Comparison of ENCODE assay signal across 23 cellular contexts in genomic region chr14:58313699-58314098, GRCh38. TPM values are rescaled to one million over a fixed set of nuclear protein-coding genes. Genes with fewer than 3 reads are reported as not detected.
DNase-seq lines count a peak whose midpoint lies in the region; ATAC-seq, FAIRE-seq and TF ChIP-seq lines count a peak whose summit lies in the region.
"Had no signal": no experiment of that assay in that cellular context is flagged by ENCODE, and none has a peak within 500 bp of the region (broad histone marks: within the 10 kb centered on the region; RNA-seq: fewer than 3 reads in every experiment).

No MANE protein-coding gene starts in this region.

- H3K27me3 ChIP-seq in right lobe of liver (no peaks in the 10 kb centered on the region), HepG2 (ENCODE audit: control insufficient read depth in 1 of 2, insufficient read depth in 2 of 2, low read length in 2 of 2) (no peaks in the 10 kb centered on the region), neuronal stem cell (ENCODE audit: control insufficient read depth in 3 of 3, insufficient read depth in 3 of 3, low read depth in 1 of 3, low read length in 3 of 3) (no peaks in the 10 kb centered on the region)
- H3K27me3 ChIP-seq: BE2C had no signal

- H3K36me3 Mint-ChIP-seq in naive thymus-derived CD8-positive, alpha-beta T cell = peaks cover 5 to 65% (median 19%) of the 10 kb centered on the region in 3 donors

- H3K9ac ChIP-seq in HepG2 (ENCODE audit: insufficient read depth, low read depth, low read length) (no peak overlapping the region), neuronal stem cell (ENCODE audit: low read depth, low read length, poor library complexity) (no peak overlapping the region)

- in situ Hi-C loops in HepG2 (cut with HindIII; ENCODE audit: extremely low pct_ligation_motif_present, low pct_unique_long_range_greater_than_20kb) = no loop called here

- no peaks in the 10 kb centered on the region for H3K9me3 Mint-ChIP-seq in naive thymus-derived CD8-positive, alpha-beta T cell

- WGBS in right lobe of liver (ENCODE audit: insufficient coverage, low coverage, low lambda C conversion rate, missing lambda C conversion rate) = 67% methylated on average over 1 of the region's 1 CpG
- 88% methylated on average over 1 of the region's 1 CpG for WGBS in HepG2 (ENCODE audit: low lambda C conversion rate)
- WGBS in neuronal stem cell (ENCODE audit: extremely low coverage in 2 of 2, insufficient read length in 2 of 2, insufficient replicate concordance in 1 of 2), 2 donors = no CpG with 5 or more reads among the region's 1 CpG

- TF ChIP-seq CTCF in right lobe of liver (IDR thresholded peaks at IDR 0.05) (no peak), HepG2 (CRISPR knock-in tag; IDR thresholded peaks at IDR 0.05) (no peak)

- H3K27ac Mint-ChIP-seq in naive thymus-derived CD8-positive, alpha-beta T cell = peak overlapping the region in 7 of 10 donors; percentile 25 to 71 (median 35)

- H2AK5ac ChIP-seq in neuronal stem cell (ENCODE audit: low read depth, low read length) = no peak overlapping the region

- H3K14ac ChIP-seq in neuronal stem cell (ENCODE audit: low read length) = no peak overlapping the region

- FAIRE-seq in HepG2 (lab: Jason Lieb, UNC) = no peak
- FAIRE-seq: G401.6, GM12892, H1 had no signal

- H3K27me3 Mint-ChIP-seq in naive thymus-derived CD8-positive, alpha-beta T cell = no peaks in the 10 kb centered on the region

- no peaks in the 10 kb centered on the region for H3K79me1 ChIP-seq in neuronal stem cell (ENCODE audit: low read depth, low read length)

- no peak overlapping the region for H4K8ac ChIP-seq in neuronal stem cell (ENCODE audit: low read depth, low read length)

- no peak overlapping the region for H2BK15ac ChIP-seq in neuronal stem cell (ENCODE audit: low read length)

- no peak overlapping the region for H3K18ac ChIP-seq in neuronal stem cell (ENCODE audit: low read length)

- no peak overlapping the region for H2BK12ac ChIP-seq in neuronal stem cell (ENCODE audit: low read length)

- H2BK5ac ChIP-seq in neuronal stem cell (ENCODE audit: low read length) = no peak overlapping the region

- H3K36me3 ChIP-seq in right lobe of liver = peaks cover 0 to 36% (median 17%) of the 10 kb centered on the region in 4 donors
- H3K36me3 ChIP-seq in HepG2 (replicated peaks in 1 of 2; ENCODE audit: control insufficient read depth in 1 of 2, insufficient read depth in 2 of 2, low read length in 2 of 2) = peaks cover 1 to 36% of the 10 kb centered on the region in 2 experiments; a peak in 4 of 5 replicates
- peaks cover 2 to 79% of the 10 kb centered on the region in 2 donors for H3K36me3 ChIP-seq in neuronal stem cell (replicated peaks in 1 of 2; ENCODE audit: control insufficient read depth in 2 of 2, insufficient read depth in 2 of 2, low read length in 2 of 2)
- H3K36me3 ChIP-seq: BE2C had no signal

- H3K4me2 ChIP-seq in HepG2 (ENCODE audit: low read depth, low read length) (no peak overlapping the region), neuronal stem cell (ENCODE audit: insufficient read depth, low read length, poor library complexity, severe bottlenecking) (no peak overlapping the region)
- H3K4me2 ChIP-seq: PC-9 had no signal

- H3K27ac ChIP-seq in right lobe of liver = no peak overlapping the region
- no peak overlapping the region for H3K27ac ChIP-seq in HepG2 (ENCODE audit: extremely low read length, insufficient read depth, low read length)
- no peak overlapping the region for H3K27ac ChIP-seq in neuronal stem cell (replicated peaks; ENCODE audit: low read length)
- H3K27ac ChIP-seq: PC-9, SK-N-MC had no signal

- peaks cover 7 to 15% (median 9%) of the 10 kb centered on the region in 4 donors for H3K4me1 Mint-ChIP-seq in naive thymus-derived CD8-positive, alpha-beta T cell

- CTCF ChIA-PET in HepG2 (lab: Yijun Ruan, JAX; ENCODE audit: low intra/inter-chr PET ratio, low total read pairs) = no interaction called here

- TF ChIP-seq RAD21 in HepG2 (CRISPR knock-in tag; IDR thresholded peaks at IDR 0.05) = no peak

- TF ChIP-seq POLR2A in right lobe of liver (IDR thresholded peaks at IDR 0.05) (no peak), HepG2 (IDR thresholded peaks at IDR 0.05; ENCODE audit: insufficient read depth in 1 of 2, low read depth in 2 of 2, low read length in 2 of 2) (no peak)

- no peak overlapping the region for H4K91ac ChIP-seq in neuronal stem cell (ENCODE audit: low read depth, low read length, poor library complexity)

- BruUV-seq in HepG2 (replicated peaks; lab: Mats Ljungman, UMichigan) = no TSS peak

- no peak overlapping the region for H3K4me3 Mint-ChIP-seq in naive thymus-derived CD8-positive, alpha-beta T cell

- intact Hi-C loops in right lobe of liver (cut with DNase I) (no loop called here), HepG2 (cut with micrococcal nuclease; ENCODE audit: unreplicated experiment) (no loop called here)

- no peak overlapping the region for H3K4me3 ChIP-seq in right lobe of liver
- H3K4me3 ChIP-seq in HepG2 (replicated peaks in 1 of 3; ENCODE audit: insufficient read depth in 1 of 3, low read depth in 2 of 3, low read length in 3 of 3) = no peak overlapping the region
- H3K4me3 ChIP-seq in neuronal stem cell (ENCODE audit: low read length in 2 of 2) = no peak overlapping the region
- H3K4me3 ChIP-seq: PC-9, SK-N-MC had no signal

- POLR2A ChIA-PET in HepG2 (lab: Yijun Ruan, JAX) = interaction anchor here (3.3 kb wide), 1 partner anchor 16 kb away, joined by 10 read pairs; the partner anchor contains the start of gene ARID4A
- POLR2A ChIA-PET in naive thymus-derived CD8-positive, alpha-beta T cell (lab: Charles Lee) = interaction anchor here (1.0 to 1.9 kb wide), 3 partner anchors 15 to 114 kb away, joined by 3 to 15 read pairs (median 3); partner anchors contain the start of genes ARID4A and KIAA0586

- no peak overlapping the region for H3K23ac ChIP-seq in neuronal stem cell (ENCODE audit: low read depth, low read length, poor library complexity)

- H3K4me1 ChIP-seq in right lobe of liver (no peaks in the 10 kb centered on the region), HepG2 (ENCODE audit: insufficient read depth, low read length) (no peaks in the 10 kb centered on the region), neuronal stem cell (ENCODE audit: control insufficient read depth in 2 of 2, insufficient read depth in 1 of 2, low read depth in 1 of 2, low read length in 2 of 2) (no peaks in the 10 kb centered on the region)
- H3K4me1 ChIP-seq: BE2C, Caco-2 had no signal

- H2AFZ ChIP-seq in HepG2 (ENCODE audit: low read length) (no peak overlapping the region), neuronal stem cell (ENCODE audit: low read length) (no peak overlapping the region)
- H2AFZ ChIP-seq: PC-9 had no signal

- H2BK120ac ChIP-seq in neuronal stem cell (ENCODE audit: low read depth, low read length) = no peak overlapping the region

- ATAC-seq in right lobe of liver = peak in 3 of 4 donors; percentile 46 to 68 (median 59)
- ATAC-seq in HepG2 = no peak
- no peak for ATAC-seq in naive thymus-derived CD8-positive, alpha-beta T cell
- ATAC-seq in GM19324 (IDR thresholded peaks at IDR 0.05; ENCODE audit: low FRiP score, unreplicated experiment) = no peak
- ATAC-seq in GM21447 (IDR thresholded peaks at IDR 0.05; ENCODE audit: unreplicated experiment) = no peak

- H3K9me3 ChIP-seq in right lobe of liver = no peaks in the 10 kb centered on the region
- no peaks in the 10 kb centered on the region for H3K9me3 ChIP-seq in HepG2 (ENCODE audit: low read length)
- no peaks in the 10 kb centered on the region for H3K9me3 ChIP-seq in neuronal stem cell (replicated peaks in 1 of 2; ENCODE audit: control insufficient read depth in 2 of 2, insufficient read depth in 1 of 2, low read depth in 1 of 2, low read length in 2 of 2)
- H3K9me3 ChIP-seq: BE2C, Caco-2 had no signal

- H4K20me1 ChIP-seq in HepG2 (ENCODE audit: insufficient read depth, low read length) = no peaks in the 10 kb centered on the region

- no peaks in the 10 kb centered on the region for H3K79me2 ChIP-seq in HepG2 (ENCODE audit: insufficient read depth, low read length)

- DNase-seq in right lobe of liver (no peak), HepG2 (ENCODE audit: low spot score) (no peak), cerebellar cortex (ENCODE audit: low spot score) (peak; percentile 63), neuronal stem cell (ENCODE audit: low spot score) (no peak)
- DNase-seq in naive thymus-derived CD8-positive, alpha-beta T cell = no peak
- DNase-seq: BE2C, Caco-2, DMS153, Karpas-422, NCI-H1417, NCI-H187, NCI-H446, NCI-H526, PC-9, RPMI8226, SHP77 treated with DMSO at 0.1 percent for 48 hours, SW 1271 had no signal

- no peak for TF ChIP-seq EP300 in HepG2 (IDR thresholded peaks at IDR 0.05; ENCODE audit: low read depth in 2 of 2, low read length in 2 of 2)
- TF ChIP-seq EP300 in HepG2 (CRISPR knock-in tag; IDR thresholded peaks at IDR 0.05; ENCODE audit: borderline replicate concordance) = no peak

- H3K4ac ChIP-seq in neuronal stem cell (ENCODE audit: low read length) = no peak overlapping the region

RNA-seq across cellular contexts. Expression of gene ARID4A, which starts 15.3 kb away (rescaled TPM):
- total RNA-seq in right lobe of liver (10 to 100 TPM in 4 of 6 experiments, 1 to 10 TPM in 2; 7.6 to 22.1 (median 15.7) TPM), HepG2 (2016; rRNA removed; fragmentation: Illumina TruSeq; extraction: Trizol) (9.7 and 9.9 TPM in 2 replicates)
- total RNA-seq in HepG2 (2016; cell fraction: cytosol; rRNA removed; fragmentation: Illumina TruSeq; extraction: Trizol; ENCODE audit: low read depth) = 27.6 and 35.2 TPM in 2 replicates
- 8.3 and 10.4 TPM in 2 replicates for total RNA-seq in HepG2 (2016; cell fraction: insoluble cytoplasmic fraction; rRNA removed; fragmentation: Illumina TruSeq; extraction: Trizol)
- 10.1 and 11.0 TPM in 2 replicates for total RNA-seq in HepG2 (2016; cell fraction: membrane; rRNA removed; fragmentation: Illumina TruSeq; extraction: Trizol)
- total RNA-seq in HepG2 (2016; cell fraction: nucleus; rRNA removed; fragmentation: Illumina TruSeq; extraction: Trizol) = 20.6 and 24.9 TPM in 2 replicates
- polyA plus RNA-seq in HepG2 (2011; rRNA removed) = 6.2 and 7.2 TPM in 2 replicates
- 1.9 and 3.0 TPM in 2 replicates for polyA plus RNA-seq in HepG2 (2011; cell fraction: cytosol; rRNA removed)
- 11.9 and 12.4 TPM in 2 replicates for polyA plus RNA-seq in HepG2 (2011; cell fraction: nucleus; rRNA removed)
- polyA plus RNA-seq in HepG2 (2012) = 9.0 and 12.9 TPM in 2 replicates
- polyA plus RNA-seq in HepG2 (2016; cell fraction: cytosol; fragmentation: Illumina TruSeq; extraction: Trizol; ENCODE audit: low read depth) = 0.31 and 0.49 TPM in 2 replicates
- polyA plus RNA-seq in HepG2 (2016; cell fraction: insoluble cytoplasmic fraction; fragmentation: Illumina TruSeq; extraction: Trizol; ENCODE audit: low read depth) = 10.4 and 10.9 TPM in 2 replicates
- 1.0 and 1.1 TPM in 2 replicates for polyA plus RNA-seq in HepG2 (2016; cell fraction: membrane; fragmentation: Illumina TruSeq; extraction: Trizol; ENCODE audit: low read depth)
- polyA plus RNA-seq in HepG2 (2016; cell fraction: nucleus; fragmentation: Illumina TruSeq; extraction: Trizol; ENCODE audit: insufficient read depth, low read depth) = 25.3 and 34.6 TPM in 2 replicates
- 5.8 and 8.2 TPM in 2 replicates for polyA minus RNA-seq in HepG2 (2011; rRNA and poly(A)+ RNA removed; ENCODE audit: low replicate concordance)
- polyA minus RNA-seq in HepG2 (2011; cell fraction: cytosol; rRNA and poly(A)+ RNA removed) = 6.2 and 8.8 TPM in 2 replicates
- 73.2 and 80.9 TPM in 2 replicates for polyA minus RNA-seq in HepG2 (2011; cell fraction: nucleus; rRNA and poly(A)+ RNA removed)
- 10 to 100 TPM; 68.5 to 70.0 TPM for total RNA-seq in naive thymus-derived CD8-positive, alpha-beta T cell
- 10 to 100 TPM; 19.4 to 26.2 (median 25.8) TPM for polyA plus RNA-seq in naive thymus-derived CD8-positive, alpha-beta T cell
- polyA plus RNA-seq in neuronal stem cell (2013, experiment 1 of 2) = 24.6 TPM
- 24.5 TPM for polyA plus RNA-seq in neuronal stem cell (2013, experiment 2 of 2)

Comparison
In these comparisons a context has a peak if more than half of its experiments do, and no peak if none do; other contexts are left out.
1. ATAC-seq: peak in right lobe of liver (3 of 4); none in HepG2 (single experiment), naive thymus-derived CD8-positive, alpha-beta T cell (0 of 2), GM19324 (single experiment) and GM21447 (single experiment).